Comparison of ENCODE assay signal across 12 cellular contexts in the genomic region with DNA sequence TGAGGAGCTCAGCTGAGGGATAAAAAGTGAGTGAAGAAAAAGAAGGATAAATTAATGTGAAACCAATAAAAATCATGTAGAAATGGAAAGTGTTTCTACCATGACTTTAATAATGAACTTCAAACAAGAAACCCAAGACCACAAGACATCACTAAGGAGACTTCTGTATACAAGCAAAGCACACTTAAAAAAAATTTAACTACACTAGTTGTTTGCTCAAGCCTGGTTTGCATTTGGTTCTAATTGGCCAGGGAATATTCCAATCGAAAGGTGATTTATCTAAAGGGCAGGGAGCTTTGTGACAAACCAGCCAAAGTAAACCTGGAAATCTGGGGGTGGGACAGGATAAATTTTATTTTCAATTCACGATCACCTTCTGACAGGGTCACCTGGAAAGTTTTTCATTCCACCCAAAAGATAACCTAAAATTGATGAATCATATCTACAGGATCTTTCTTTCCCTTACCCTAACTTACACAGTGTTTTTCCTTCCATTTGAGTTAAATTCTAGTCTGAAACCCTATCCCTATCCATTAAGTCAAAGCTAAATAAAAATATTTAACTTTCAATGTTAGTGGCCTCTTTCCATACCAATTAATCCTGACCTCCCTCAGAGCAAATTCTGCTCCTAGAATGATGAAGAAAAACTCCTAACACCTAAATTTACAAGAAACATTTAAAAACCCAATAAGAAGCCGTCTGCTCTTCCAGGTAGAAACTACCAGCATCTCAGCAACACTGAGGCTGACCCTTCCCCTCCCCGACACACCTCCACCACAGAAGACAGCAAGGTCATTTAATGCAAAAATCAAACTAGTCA. TPM values are rescaled to one million over a fixed set of nuclear protein-coding genes. Genes with fewer than 3 reads are reported as not detected.
A peak's percentile ranks its signal among the peaks of the same experiment; 100 is the strongest.
DNase-seq lines count a peak whose midpoint lies in the region; TF ChIP-seq lines count a peak whose summit lies in the region.
"Had no signal": no experiment of that assay in that cellular context is flagged by ENCODE, and none has a peak within 500 bp of the region (broad histone marks: within the 10 kb centered on the region; RNA-seq: fewer than 3 reads in every experiment).

No MANE protein-coding gene starts in this region.

- no peaks in the 10 kb centered on the region for H3K36me3 ChIP-seq in esophagus muscularis mucosa
- no peaks in the 10 kb centered on the region for H3K36me3 ChIP-seq in testis (ENCODE audit: low read depth, missing control alignments)
- H3K36me3 ChIP-seq: ovary had no signal

- no peaks in the 10 kb centered on the region for H3K9me3 ChIP-seq in esophagus muscularis mucosa
- no peaks in the 10 kb centered on the region for H3K9me3 ChIP-seq in testis
- H3K9me3 ChIP-seq: ovary had no signal

- peaks cover 24 to 77% (median 70%) of the 10 kb centered on the region in 4 donors for H3K4me1 ChIP-seq in esophagus muscularis mucosa
- peaks cover 13% of the 10 kb centered on the region for H3K4me1 ChIP-seq in testis

- H3K27me3 ChIP-seq in esophagus muscularis mucosa, result no peaks in the 10 kb centered on the region
- no peaks in the 10 kb centered on the region for H3K27me3 ChIP-seq in testis
- H3K27me3 ChIP-seq: ovary had no signal

- intact Hi-C loops in esophagus muscularis mucosa (cut with DNase I) (no loop called here), testis (cut with DNase I; ENCODE audit: low total_unique reads) (no loop called here)

- no peak for TF ChIP-seq POLR2A in esophagus muscularis mucosa (IDR thresholded peaks at IDR 0.05; ENCODE audit: low read depth)
- TF ChIP-seq POLR2A in testis (IDR thresholded peaks at IDR 0.05), result no peak

- H3K27ac ChIP-seq in esophagus muscularis mucosa (replicated peaks in 1 of 4) (peak overlapping the region; percentile 77 to 89 (median 85)), testis (no peak overlapping the region)
- H3K27ac ChIP-seq: ovary had no signal

- H3K4me3 ChIP-seq in esophagus muscularis mucosa, result peak overlapping the region; percentile 65 to 85 (median 76)
- H3K4me3 ChIP-seq in skeletal muscle cell (ENCODE audit: low read depth, low read length), result peak overlapping the region; percentile 66
- no peak overlapping the region for H3K4me3 ChIP-seq in testis

- 60% methylated on average over 4 of the region's 4 CpGs for WGBS in esophagus muscularis mucosa
- 68 to 83% methylated on average over 4 of the region's 4 CpGs for WGBS in testis, 2 donors

- DNase-seq in NCI-H510A treated with DMSO at 0.1 percent for 48 hours (lab: John Stamatoyannopoulos, UW) (peak; percentile 18), NCI-H510A (lab: John Stamatoyannopoulos, UW) (no peak), NCI-H748 (lab: John Stamatoyannopoulos, UW; ENCODE audit: unreplicated experiment) (peak; percentile 13), esophagus muscularis mucosa (ENCODE audit: extremely low spot score) (peak; percentile 57), skeletal muscle cell (ENCODE audit: low read depth) (no peak), NCI-H446 treated with DMSO at 0.1 percent for 48 hours (lab: John Stamatoyannopoulos, UW) (no peak), NCI-H82 treated with DMSO at 0.1 percent for 48 hours (lab: John Stamatoyannopoulos, UW; ENCODE audit: unreplicated experiment) (no peak), testis (no peak)
- DNase-seq: GF-D8, hippocampal formation, NCI-H1436, ovary had no signal

- TF ChIP-seq CTCF in esophagus muscularis mucosa (IDR thresholded peaks at IDR 0.05), result no peak
- TF ChIP-seq CTCF in testis (IDR thresholded peaks at IDR 0.05), result no peak

- no peak for TF ChIP-seq EP300 in esophagus muscularis mucosa (IDR thresholded peaks at IDR 0.05)

RNA-seq across cellular contexts. Expression of gene EGLN3, which starts 2.5 kb away (rescaled TPM):
- total RNA-seq in esophagus muscularis mucosa (10 to 100 TPM; 24.0 to 41.1 (median 24.5) TPM), testis (1 to 10 TPM; 2.9 to 3.0 TPM)
- polyA plus RNA-seq in testis (ENCODE audit: insufficient read depth, low read depth, low replicate concordance), result 3.4 TPM

Comparison
In these comparisons a context has a peak if more than half of its experiments do, and no peak if none do; other contexts are left out.
1. DNase-seq: peak in NCI-H510A treated with DMSO at 0.1 percent for 48 hours (single experiment), NCI-H748 (single experiment) and esophagus muscularis mucosa (single experiment); none in NCI-H510A (single experiment), skeletal muscle cell (single experiment), NCI-H446 treated with DMSO at 0.1 percent for 48 hours (single experiment), NCI-H82 treated with DMSO at 0.1 percent for 48 hours (single experiment) and testis (single experiment).
2. H3K27ac ChIP-seq: peak in esophagus muscularis mucosa (4 of 4); none in testis (0 of 2).
3. H3K4me3 ChIP-seq: peak in esophagus muscularis mucosa (4 of 4) and skeletal muscle cell (single experiment); none in testis (0 of 2).
4. RNA of gene EGLN3, which starts 2.5 kb away (total RNA-seq): 24.0 to 41.1 TPM in esophagus muscularis mucosa; 2.9 to 3.0 TPM in testis; every median in the first group is over 4 times any median in the second.